ENCODE assay signal across 16 cellular contexts in the genomic region with DNA sequence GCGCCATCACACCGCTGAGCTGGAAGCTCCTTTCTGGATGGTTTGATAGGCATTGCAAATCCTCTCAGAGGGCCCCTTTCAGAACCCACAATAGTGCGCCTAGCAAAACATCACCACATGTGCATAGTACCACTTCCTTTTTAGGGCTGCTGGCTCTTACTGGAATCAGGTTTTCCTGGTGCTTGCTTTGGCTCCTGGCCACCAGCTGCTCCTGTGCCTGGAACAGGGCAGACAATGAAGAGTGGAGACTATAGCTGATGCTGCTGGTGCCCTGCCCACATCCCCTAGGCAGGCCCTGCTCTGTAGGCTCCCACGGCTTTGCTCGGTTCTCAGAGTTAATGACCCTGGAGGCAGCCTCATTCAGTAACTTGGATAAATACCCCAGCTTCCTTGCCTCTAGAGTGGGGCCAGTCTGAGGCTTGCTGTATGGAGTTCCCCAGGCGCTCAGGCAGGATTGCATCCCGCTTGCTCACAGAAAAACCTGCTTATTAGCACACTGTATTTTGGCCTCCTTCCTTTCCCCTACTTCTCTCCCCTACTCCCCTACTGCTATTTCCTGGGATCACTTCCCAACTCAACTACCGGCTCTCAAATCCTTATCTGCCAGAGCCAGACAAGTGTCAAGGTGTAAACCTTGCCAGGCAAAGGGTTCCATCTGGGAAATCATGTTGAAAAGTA.
DNase-seq lines count a peak whose midpoint lies in the region; ATAC-seq and TF ChIP-seq lines count a peak whose summit lies in the region.
"Had no signal": no experiment of that assay in that cellular context is flagged by ENCODE, and none has a peak within 500 bp of the region (broad histone marks: within the 10 kb centered on the region; RNA-seq: fewer than 3 reads in every experiment).

No MANE protein-coding gene starts in this region.

- WGBS in endodermal cell (ENCODE audit: insufficient coverage in 1 of 2, insufficient read length in 1 of 2), 2 experiments = 86 to 88% methylated on average over 7 to 8 of the region's 8 CpGs

- no peak overlapping the region for H3K27ac Mint-ChIP-seq in endodermal cell
- H3K27ac Mint-ChIP-seq in activated T-cell treated with anti-CD3 and anti-CD28 coated beads, Interleukin-2, amount 50 U/mL, for 24 hours = no peak overlapping the region
- H3K27ac Mint-ChIP-seq: immature natural killer cell had no signal

- H3K27ac ChIP-seq in endodermal cell (ENCODE audit: low read depth, low read length) = no peak overlapping the region
- H3K27ac ChIP-seq: KMS-11, psoas muscle had no signal

- H3K4me3 Mint-ChIP-seq in endodermal cell = no peak overlapping the region
- H3K4me3 Mint-ChIP-seq in activated T-cell treated with anti-CD3 and anti-CD28 coated beads, Interleukin-2, amount 50 U/mL, for 24 hours = no peak overlapping the region
- H3K4me3 Mint-ChIP-seq: immature natural killer cell had no signal

- peaks cover 12% of the 10 kb centered on the region for H3K4me1 ChIP-seq in endodermal cell (ENCODE audit: control insufficient read depth, insufficient read depth, low read length)
- H3K4me1 ChIP-seq: psoas muscle had no signal

- TF ChIP-seq CTCF in endodermal cell (conservative IDR thresholded peaks at IDR 0.05) (no peak), omental fat pad (IDR thresholded peaks at IDR 0.05) (no peak)

- no peaks in the 10 kb centered on the region for H3K36me3 Mint-ChIP-seq in endodermal cell (ENCODE audit: low read depth)
- H3K36me3 Mint-ChIP-seq in activated T-cell treated with anti-CD3 and anti-CD28 coated beads, Interleukin-2, amount 50 U/mL, for 24 hours (ENCODE audit: low read depth) = no peaks in the 10 kb centered on the region
- H3K36me3 Mint-ChIP-seq: immature natural killer cell had no signal

- no peaks in the 10 kb centered on the region for H3K9me3 ChIP-seq in endodermal cell (ENCODE audit: control insufficient read depth, low read length)
- H3K9me3 ChIP-seq: psoas muscle had no signal

- H3K27me3 Mint-ChIP-seq in endodermal cell (ENCODE audit: insufficient read depth) = peaks cover 2% of the 10 kb centered on the region
- peaks cover 2% of the 10 kb centered on the region for H3K27me3 Mint-ChIP-seq in activated T-cell treated with anti-CD3 and anti-CD28 coated beads, Interleukin-2, amount 50 U/mL, for 24 hours

- no peak overlapping the region for H3K9ac ChIP-seq in endodermal cell (ENCODE audit: extremely low read depth, low read length, poor library complexity, severe bottlenecking)
- H3K9ac ChIP-seq: KMS-11 had no signal

- H3K36me3 ChIP-seq in endodermal cell (ENCODE audit: control insufficient read depth, insufficient read depth, low read length) = no peaks in the 10 kb centered on the region

- H3K4me3 ChIP-seq in endodermal cell (ENCODE audit: low read length) = no peak overlapping the region

- H3K27me3 ChIP-seq in endodermal cell (ENCODE audit: control insufficient read depth, insufficient read depth, low read length, poor library complexity, severe bottlenecking) = no peaks in the 10 kb centered on the region

- H3K9me3 Mint-ChIP-seq in endodermal cell = peaks cover 9% of the 10 kb centered on the region
- peaks cover under 1% of the 10 kb centered on the region for H3K9me3 Mint-ChIP-seq in activated T-cell treated with anti-CD3 and anti-CD28 coated beads, Interleukin-2, amount 50 U/mL, for 24 hours

- DNase-seq in NCI-H345 (lab: John Stamatoyannopoulos, UW) (peak; percentile 60), endodermal cell (peak; percentile 59), omental fat pad (ENCODE audit: low spot score) (no peak), medulla oblongata (ENCODE audit: extremely low spot score) (no peak), occipital lobe (lab: John Stamatoyannopoulos, UW) (no peak)
- no peak for DNase-seq in activated T-cell treated with anti-CD3 and anti-CD28 coated beads, Interleukin-2, amount 50 U/mL, for 24 hours
- DNase-seq: activated CD8-positive, alpha-beta memory T cell treated with anti-CD3 and anti-CD28 coated beads for 24 hours; activated gamma-delta T cell; effector CD8-positive, alpha-beta T cell; GOT3; immature natural killer cell; NCI-H187 treated with DMSO at 0.1 percent for 48 hours had no signal

- H3K4me1 Mint-ChIP-seq in endodermal cell = peaks cover 36% of the 10 kb centered on the region
- H3K4me1 Mint-ChIP-seq in activated T-cell treated with anti-CD3 and anti-CD28 coated beads, Interleukin-2, amount 50 U/mL, for 24 hours (ENCODE audit: low read depth) = no peaks in the 10 kb centered on the region
- H3K4me1 Mint-ChIP-seq: immature natural killer cell had no signal

- ATAC-seq in GM18868 (IDR thresholded peaks at IDR 0.05; ENCODE audit: unreplicated experiment) (peak; percentile 68), omental fat pad (ENCODE audit: low FRiP score) (peak; percentile 41), HG02852 (IDR thresholded peaks at IDR 0.05; ENCODE audit: unreplicated experiment) (no peak)

Comparison
In these comparisons a context has a peak if more than half of its experiments do, and no peak if none do; other contexts are left out.
1. DNase-seq: peak in NCI-H345 (single experiment) and endodermal cell (single experiment); none in omental fat pad (single experiment), medulla oblongata (single experiment), activated T-cell treated with anti-CD3 and anti-CD28 coated beads, Interleukin-2, amount 50 U/mL, for 24 hours (single experiment) and occipital lobe (single experiment).